ENCODE assay signal across 40 cellular contexts in the genomic region with DNA sequence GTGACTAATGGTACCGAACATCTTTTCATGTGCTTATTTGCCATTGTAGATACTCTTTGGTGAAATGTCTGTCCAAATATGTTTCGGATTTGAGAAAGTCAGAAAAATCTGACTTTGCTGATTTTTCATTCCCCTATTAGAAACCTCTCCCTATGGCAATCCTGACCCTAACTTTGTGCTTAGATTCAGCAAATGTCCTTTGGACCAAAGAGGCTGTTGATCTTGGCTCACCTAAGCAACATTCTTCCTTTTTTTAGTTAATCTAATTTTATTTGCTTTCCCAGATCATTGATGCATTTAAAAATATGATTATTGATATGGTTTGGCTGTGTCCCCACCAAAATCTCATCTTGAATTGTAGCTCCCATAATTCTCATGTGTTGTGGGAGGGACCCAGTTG. TPM values are rescaled to one million over a fixed set of nuclear protein-coding genes. Genes with fewer than 3 reads are reported as not detected.
DNase-seq lines count a peak whose midpoint lies in the region; ATAC-seq, FAIRE-seq and TF ChIP-seq lines count a peak whose summit lies in the region.
"Had no signal": no experiment of that assay in that cellular context is flagged by ENCODE, and none has a peak within 500 bp of the region (broad histone marks: within the 10 kb centered on the region; RNA-seq: fewer than 3 reads in every experiment).

No MANE protein-coding gene starts in this region.

- peak overlapping the region; percentile 41 for H3K27ac Mint-ChIP-seq in activated T-helper 17 cell treated with anti-CD3 and anti-CD28 coated beads, Interleukin-2, amount 50 U/mL, for 72 hours
- H3K27ac Mint-ChIP-seq in T-cell: no peak overlapping the region
- H3K27ac Mint-ChIP-seq: B cell; CD4-positive, alpha-beta memory T cell; CD4-positive, alpha-beta T cell; CD8-positive, alpha-beta memory T cell; CD8-positive, alpha-beta T cell had no signal

- DNase-seq in HepG2 (ENCODE audit: low spot score): no peak
- DNase-seq in left lobe of liver (ENCODE audit: low spot score): no peak
- no peak for DNase-seq in right lobe of liver
- no peak for DNase-seq in activated CD8-positive, alpha-beta memory T cell treated with anti-CD3 and anti-CD28 coated beads, Interleukin-2, amount 50 U/mL, for 48 hours
- no peak for DNase-seq in T-cell
- DNase-seq: 8988T; ACHN; AML-193; BE2C; C1 segment of cervical spinal cord; Caco-2; Calu3; CD4-positive, alpha-beta memory T cell; CD4-positive, alpha-beta T cell; CD4-positive, CD25-positive, alpha-beta regulatory T cell; CD8-positive, alpha-beta memory T cell; CD8-positive, alpha-beta T cell; COR-L47; DMS 273 treated with DMSO at 0.1 percent for 48 hours; DMS153; DMS53; DMS79; DMS79 treated with DMSO at 0.1 percent for 48 hours; DND-41; EL had no signal

- ATAC-seq in HepG2 (no peak), left lobe of liver (peak; percentile 73), right lobe of liver (peak in 3 of 4 donors; percentile 19 to 58 (median 43)), HG03175 (IDR thresholded peaks at IDR 0.05; ENCODE audit: unreplicated experiment) (no peak), T-cell (replicated peaks in 1 of 4) (no peak)
- ATAC-seq in activated T-helper 17 cell treated with anti-CD3 and anti-CD28 coated beads, Interleukin-2, amount 50 U/mL, for 72 hours (replicated peaks): no peak
- ATAC-seq: A549; CD8-positive, alpha-beta T cell had no signal

- TF ChIP-seq EP300 in HepG2 (IDR thresholded peaks at IDR 0.05; ENCODE audit: low read depth in 2 of 2, low read length in 2 of 2) (no peak), HepG2 (CRISPR knock-in tag; IDR thresholded peaks at IDR 0.05; ENCODE audit: borderline replicate concordance) (no peak)

- intact Hi-C loops in HepG2 (cut with micrococcal nuclease; ENCODE audit: unreplicated experiment): no loop called here
- intact Hi-C loops in right lobe of liver (cut with DNase I): no loop called here

- H3K36me3 ChIP-seq in liver (ENCODE audit: control insufficient read depth in 4 of 4, insufficient read depth in 3 of 4, low read depth in 1 of 4, low read length in 3 of 4) (no peaks in the 10 kb centered on the region), HepG2 (replicated peaks in 1 of 2; ENCODE audit: control insufficient read depth in 1 of 2, insufficient read depth in 2 of 2, low read length in 2 of 2) (no peaks in the 10 kb centered on the region), right lobe of liver (no peaks in the 10 kb centered on the region)
- H3K36me3 ChIP-seq: BE2C; BLaER1; BLaER1 treated with 17β-estradiol and CSF1 and Interleukin-3, amounts not matched to agents 10 nM and 100 nM had no signal

- H3K4me1 ChIP-seq in liver (ENCODE audit: control insufficient read depth in 4 of 4, insufficient read depth in 4 of 4, low read length in 3 of 4) (peaks cover 0 to 9% (median under 1%) of the 10 kb centered on the region in 4 donors), HepG2 (ENCODE audit: insufficient read depth, low read length) (no peaks in the 10 kb centered on the region), right lobe of liver (peaks cover 0 to 9% (median 0%) of the 10 kb centered on the region in 4 donors)
- H3K4me1 ChIP-seq: A549, BE2C, Caco-2 had no signal

- H3K4me2 ChIP-seq in HepG2 (ENCODE audit: low read depth, low read length): no peak overlapping the region
- H3K4me2 ChIP-seq: A549; BLaER1; BLaER1 treated with 17β-estradiol and CSF1 and Interleukin-3, amounts not matched to agents 10 nM and 100 nM had no signal

- no peak overlapping the region for H3K4me3 Mint-ChIP-seq in activated T-helper 17 cell treated with anti-CD3 and anti-CD28 coated beads, Interleukin-2, amount 50 U/mL, for 72 hours
- no peak overlapping the region for H3K4me3 Mint-ChIP-seq in T-cell
- H3K4me3 Mint-ChIP-seq: B cell; CD14-positive monocyte; CD4-positive, alpha-beta memory T cell; CD4-positive, alpha-beta T cell; CD4-positive, CD25-positive, alpha-beta regulatory T cell; CD8-positive, alpha-beta memory T cell; CD8-positive, alpha-beta T cell had no signal

- WGBS in liver: 70% methylated on average over 2 of the region's 2 CpGs
- WGBS in HepG2 (ENCODE audit: low lambda C conversion rate): 32% methylated on average over 2 of the region's 2 CpGs
- WGBS in right lobe of liver (ENCODE audit: insufficient coverage, low coverage, low lambda C conversion rate, missing lambda C conversion rate): 72% methylated on average over 2 of the region's 2 CpGs

- H3K9ac ChIP-seq in liver (ENCODE audit: low read depth in 1 of 2, low read length in 2 of 2) (no peak overlapping the region), HepG2 (ENCODE audit: insufficient read depth, low read depth, low read length) (no peak overlapping the region)
- H3K9ac ChIP-seq: BLaER1; BLaER1 treated with 17β-estradiol and CSF1 and Interleukin-3, amounts not matched to agents 10 nM and 100 nM had no signal

- H3K27me3 Mint-ChIP-seq in activated T-helper 17 cell treated with anti-CD3 and anti-CD28 coated beads, Interleukin-2, amount 50 U/mL, for 72 hours: no peaks in the 10 kb centered on the region
- peaks cover 0 to 3% of the 10 kb centered on the region in 2 donors for H3K27me3 Mint-ChIP-seq in T-cell

- H2AFZ ChIP-seq in HepG2 (ENCODE audit: low read length): no peak overlapping the region

- no peak for FAIRE-seq in HepG2 (lab: Jason Lieb, UNC)
- FAIRE-seq: A204.1, A549, D721Med had no signal

- peaks cover 11% of the 10 kb centered on the region for H3K9me3 Mint-ChIP-seq in activated T-helper 17 cell treated with anti-CD3 and anti-CD28 coated beads, Interleukin-2, amount 50 U/mL, for 72 hours
- H3K9me3 Mint-ChIP-seq in T-cell: peaks cover 0 to 3% (median 3%) of the 10 kb centered on the region in 3 donors

- no peaks in the 10 kb centered on the region for H3K36me3 Mint-ChIP-seq in activated T-helper 17 cell treated with anti-CD3 and anti-CD28 coated beads, Interleukin-2, amount 50 U/mL, for 72 hours (ENCODE audit: low read depth)
- H3K36me3 Mint-ChIP-seq in T-cell: peaks cover 6% of the 10 kb centered on the region
- H3K36me3 Mint-ChIP-seq: CD4-positive, alpha-beta memory T cell; CD8-positive, alpha-beta memory T cell; CD8-positive, alpha-beta T cell had no signal

- no peak for TF ChIP-seq CTCF in liver (IDR thresholded peaks at IDR 0.05; ENCODE audit: low read depth, low read length, missing input control)
- TF ChIP-seq CTCF in HepG2 (CRISPR knock-in tag; IDR thresholded peaks at IDR 0.05): no peak
- no peak for TF ChIP-seq CTCF in right lobe of liver (IDR thresholded peaks at IDR 0.05)

- no peaks in the 10 kb centered on the region for H3K27me3 ChIP-seq in liver (ENCODE audit: control insufficient read depth in 4 of 4, insufficient read depth in 4 of 4, low read length in 3 of 4)
- peaks cover 0 to 3% of the 10 kb centered on the region in 2 experiments; a peak in 1 of 5 replicates for H3K27me3 ChIP-seq in HepG2 (ENCODE audit: control insufficient read depth in 1 of 2, insufficient read depth in 2 of 2, low read length in 2 of 2)
- H3K27me3 ChIP-seq in right lobe of liver: no peaks in the 10 kb centered on the region
- H3K27me3 ChIP-seq: BE2C; BLaER1; BLaER1 treated with 17β-estradiol and CSF1 and Interleukin-3, amounts not matched to agents 10 nM and 100 nM had no signal

- CTCF ChIA-PET in HepG2 (lab: Yijun Ruan, JAX; ENCODE audit: low intra/inter-chr PET ratio, low total read pairs): no interaction called here
- CTCF ChIA-PET in T-cell (lab: Charles Lee): no interaction called here

- H3K9me3 ChIP-seq in liver (ENCODE audit: control insufficient read depth in 4 of 4, low read length in 3 of 4): peaks cover 0 to 6% (median 1%) of the 10 kb centered on the region in 4 donors
- H3K9me3 ChIP-seq in HepG2 (ENCODE audit: low read length): no peaks in the 10 kb centered on the region
- H3K9me3 ChIP-seq in right lobe of liver: no peaks in the 10 kb centered on the region
- H3K9me3 ChIP-seq: BE2C, Caco-2 had no signal

- H3K4me3 ChIP-seq in liver (ENCODE audit: low read depth in 1 of 3, low read length in 3 of 3): no peak overlapping the region
- no peak overlapping the region for H3K4me3 ChIP-seq in HepG2 (replicated peaks in 1 of 3; ENCODE audit: insufficient read depth in 1 of 3, low read depth in 2 of 3, low read length in 3 of 3)
- no peak overlapping the region for H3K4me3 ChIP-seq in right lobe of liver
- H3K4me3 ChIP-seq: A549; BLaER1; BLaER1 treated with 17β-estradiol and CSF1 and Interleukin-3, amounts not matched to agents 10 nM and 100 nM had no signal

- BruUV-seq in HepG2 (replicated peaks; lab: Mats Ljungman, UMichigan): no TSS peak

- POLR2A ChIA-PET in HepG2 (lab: Yijun Ruan, JAX) (no interaction called here), T-cell (lab: Charles Lee) (no interaction called here)

- no peak for TF ChIP-seq POLR2A in HepG2 (IDR thresholded peaks at IDR 0.05; ENCODE audit: insufficient read depth in 1 of 2, low read depth in 2 of 2, low read length in 2 of 2)
- TF ChIP-seq POLR2A in right lobe of liver (IDR thresholded peaks at IDR 0.05): no peak

- TF ChIP-seq RAD21 in liver (IDR thresholded peaks at IDR 0.05) (no peak), HepG2 (CRISPR knock-in tag; IDR thresholded peaks at IDR 0.05) (no peak)

- no peaks in the 10 kb centered on the region for H4K20me1 ChIP-seq in HepG2 (ENCODE audit: insufficient read depth, low read length)
- H4K20me1 ChIP-seq: BLaER1; BLaER1 treated with 17β-estradiol and CSF1 and Interleukin-3, amounts not matched to agents 10 nM and 100 nM had no signal

- H3K27ac ChIP-seq in liver (ENCODE audit: low read depth in 1 of 2, low read length in 2 of 2): no peak overlapping the region
- H3K27ac ChIP-seq in HepG2 (ENCODE audit: extremely low read length, insufficient read depth, low read length): no peak overlapping the region
- no peak overlapping the region for H3K27ac ChIP-seq in right lobe of liver
- H3K27ac ChIP-seq: 22Rv1; A549; BLaER1; BLaER1 treated with 17β-estradiol and CSF1 and Interleukin-3, amounts not matched to agents 10 nM and 100 nM; C4-2B had no signal

- no peaks in the 10 kb centered on the region for H3K79me2 ChIP-seq in HepG2 (ENCODE audit: insufficient read depth, low read length)

- H3K4me1 Mint-ChIP-seq in activated T-helper 17 cell treated with anti-CD3 and anti-CD28 coated beads, Interleukin-2, amount 50 U/mL, for 72 hours: peaks cover 11% of the 10 kb centered on the region
- peaks cover 16 to 21% (median 19%) of the 10 kb centered on the region in 3 donors for H3K4me1 Mint-ChIP-seq in T-cell

- in situ Hi-C loops in HepG2 (cut with HindIII; ENCODE audit: extremely low pct_ligation_motif_present, low pct_unique_long_range_greater_than_20kb): loop anchor here (25.0 kb wide), 1 partner anchor 299 kb away; no protein-coding TSS in a partner anchor

RNA-seq across cellular contexts. Expression of a gene that starts 22.8 kb away (rescaled TPM):
- total RNA-seq in liver (1 to 10 TPM; 2.9 to 7.8 TPM), HepG2 (2016; rRNA removed; fragmentation: Illumina TruSeq; extraction: Trizol) (not detected in 2 replicates), left lobe of liver (3.3 TPM), right lobe of liver (1 to 10 TPM; 3.7 to 6.5 (median 5.0) TPM), T-cell (100 to 1,000 TPM; 118 to 210 (median 151) TPM)
- polyA plus RNA-seq in liver (1 to 10 TPM in 1 of 2 donors, under 1 TPM in 1; 0.93 to 2.3 TPM), HepG2 (2011; rRNA removed) (not detected in 2 replicates)
- not detected in 2 replicates for total RNA-seq in HepG2 (2016; cell fraction: cytosol; rRNA removed; fragmentation: Illumina TruSeq; extraction: Trizol; ENCODE audit: low read depth)
- not detected in 2 replicates for total RNA-seq in HepG2 (2016; cell fraction: insoluble cytoplasmic fraction; rRNA removed; fragmentation: Illumina TruSeq; extraction: Trizol)
- not detected in 2 replicates for total RNA-seq in HepG2 (2016; cell fraction: membrane; rRNA removed; fragmentation: Illumina TruSeq; extraction: Trizol)
- total RNA-seq in HepG2 (2016; cell fraction: nucleus; rRNA removed; fragmentation: Illumina TruSeq; extraction: Trizol): not detected in 2 replicates
- polyA plus RNA-seq in HepG2 (2011; cell fraction: cytosol; rRNA removed): not detected in 2 replicates
- polyA plus RNA-seq in HepG2 (2011; cell fraction: nucleus; rRNA removed): 0.09 TPM in 1 of 2 replicates, not detected in the other
- polyA plus RNA-seq in HepG2 (2012): not detected in 2 replicates
- polyA plus RNA-seq in HepG2 (2016; cell fraction: cytosol; fragmentation: Illumina TruSeq; extraction: Trizol; ENCODE audit: low read depth): not detected in 2 replicates
- polyA plus RNA-seq in HepG2 (2016; cell fraction: insoluble cytoplasmic fraction; fragmentation: Illumina TruSeq; extraction: Trizol; ENCODE audit: low read depth): not detected in 2 replicates
- not detected in 2 replicates for polyA plus RNA-seq in HepG2 (2016; cell fraction: membrane; fragmentation: Illumina TruSeq; extraction: Trizol; ENCODE audit: low read depth)
- polyA plus RNA-seq in HepG2 (2016; cell fraction: nucleus; fragmentation: Illumina TruSeq; extraction: Trizol; ENCODE audit: insufficient read depth, low read depth): not detected in 2 replicates
- polyA minus RNA-seq in HepG2 (2011; rRNA and poly(A)+ RNA removed; ENCODE audit: low replicate concordance): 0.19 TPM in 1 of 2 replicates, not detected in the other
- polyA minus RNA-seq in HepG2 (2011; cell fraction: cytosol; rRNA and poly(A)+ RNA removed): not detected in 2 replicates
- polyA minus RNA-seq in HepG2 (2011; cell fraction: nucleus; rRNA and poly(A)+ RNA removed): not detected in 2 replicates
- total RNA-seq in activated T-helper 17 cell treated with anti-CD3 and anti-CD28 coated beads, Interleukin-2, amount 50 U/mL, for 72 hours: 10 to 100 TPM; 47.2 to 78.6 TPM
- total RNA-seq: A172, Caco-2, Calu3, Daoy had no signal
- polyA plus RNA-seq: AG04450 had no signal

RNA-seq across cellular contexts. Expression of a gene that starts 33.0 kb away (rescaled TPM):
- total RNA-seq in liver (1 to 10 TPM in 1 of 2 donors, under 1 TPM in 1; 0.14 to 7.1 TPM), HepG2 (2016; rRNA removed; fragmentation: Illumina TruSeq; extraction: Trizol) (0.04 TPM in 1 of 2 replicates, not detected in the other), left lobe of liver (11.5 TPM), right lobe of liver (10 to 100 TPM in 2 of 6 experiments, 1 to 10 TPM in 4; 3.5 to 12.5 (median 8.5) TPM), T-cell (under 1 TPM in 4 of 5 donors, not detected in 1; 0.07 to 0.15 (median 0.12) TPM)
- polyA plus RNA-seq in liver (1 to 10 TPM; 1.5 to 8.7 TPM), HepG2 (2011; rRNA removed) (0.03 and 0.05 TPM in 2 replicates)
- total RNA-seq in HepG2 (2016; cell fraction: cytosol; rRNA removed; fragmentation: Illumina TruSeq; extraction: Trizol; ENCODE audit: low read depth): not detected in 2 replicates
- total RNA-seq in HepG2 (2016; cell fraction: insoluble cytoplasmic fraction; rRNA removed; fragmentation: Illumina TruSeq; extraction: Trizol): 0.04 TPM in 1 of 2 replicates, not detected in the other
- total RNA-seq in HepG2 (2016; cell fraction: membrane; rRNA removed; fragmentation: Illumina TruSeq; extraction: Trizol): not detected in 2 replicates
- total RNA-seq in HepG2 (2016; cell fraction: nucleus; rRNA removed; fragmentation: Illumina TruSeq; extraction: Trizol): 0.09 TPM in 2 replicates
- polyA plus RNA-seq in HepG2 (2011; cell fraction: cytosol; rRNA removed): 0.01 and 0.04 TPM in 2 replicates
- polyA plus RNA-seq in HepG2 (2011; cell fraction: nucleus; rRNA removed): 0.11 and 0.12 TPM in 2 replicates
- polyA plus RNA-seq in HepG2 (2012): 0.04 and 0.13 TPM in 2 replicates
- polyA plus RNA-seq in HepG2 (2016; cell fraction: cytosol; fragmentation: Illumina TruSeq; extraction: Trizol; ENCODE audit: low read depth): not detected in 2 replicates
- polyA plus RNA-seq in HepG2 (2016; cell fraction: insoluble cytoplasmic fraction; fragmentation: Illumina TruSeq; extraction: Trizol; ENCODE audit: low read depth): not detected in 2 replicates
- 0.02 TPM in 1 of 2 replicates, not detected in the other for polyA plus RNA-seq in HepG2 (2016; cell fraction: membrane; fragmentation: Illumina TruSeq; extraction: Trizol; ENCODE audit: low read depth)
- polyA plus RNA-seq in HepG2 (2016; cell fraction: nucleus; fragmentation: Illumina TruSeq; extraction: Trizol; ENCODE audit: insufficient read depth, low read depth): not detected in 2 replicates
- 0.10 TPM in 1 of 2 replicates, not detected in the other for polyA minus RNA-seq in HepG2 (2011; rRNA and poly(A)+ RNA removed; ENCODE audit: low replicate concordance)
- not detected in 2 replicates for polyA minus RNA-seq in HepG2 (2011; cell fraction: cytosol; rRNA and poly(A)+ RNA removed)
- polyA minus RNA-seq in HepG2 (2011; cell fraction: nucleus; rRNA and poly(A)+ RNA removed): 0.12 and 0.13 TPM in 2 replicates
- under 1 TPM; 0.63 to 0.87 TPM for total RNA-seq in activated T-helper 17 cell treated with anti-CD3 and anti-CD28 coated beads, Interleukin-2, amount 50 U/mL, for 72 hours
- total RNA-seq: CD4-positive, alpha-beta memory T cell; CD4-positive, CD25-positive, alpha-beta regulatory T cell had no signal
- polyA plus RNA-seq: CD8-positive, alpha-beta memory T cell had no signal

Comparison
In these comparisons a context has a peak if more than half of its experiments do, and no peak if none do; other contexts are left out.
1. ATAC-seq: peak in left lobe of liver (single experiment) and right lobe of liver (3 of 4); none in HepG2 (single experiment), activated T-helper 17 cell treated with anti-CD3 and anti-CD28 coated beads, Interleukin-2, amount 50 U/mL, for 72 hours (single experiment), HG03175 (single experiment) and T-cell (0 of 4).
2. RNA of a gene that starts 22.8 kb away (total RNA-seq): 118 to 210 TPM in T-cell and 47.2 to 78.6 TPM in activated T-helper 17 cell treated with anti-CD3 and anti-CD28 coated beads, Interleukin-2, amount 50 U/mL, for 72 hours; 2.9 to 7.8 TPM in liver, 3.7 to 6.5 TPM in right lobe of liver, 3.3 TPM in left lobe of liver (single experiment) and not detected in HepG2; every median in the first group is over 4 times any median in the second.